In genomic region chr3:64360261-64360660, GRCh38 we compare ENCODE assay signal across 14 cellular contexts.
DNase-seq lines count a peak whose midpoint lies in the region; ATAC-seq and TF ChIP-seq lines count a peak whose summit lies in the region.
"Had no signal": no experiment of that assay in that cellular context is flagged by ENCODE, and none has a peak within 500 bp of the region (broad histone marks: within the 10 kb centered on the region; RNA-seq: fewer than 3 reads in every experiment).

No MANE protein-coding gene starts in this region.

- H3F3A ChIP-seq in GM23338 (replicated peaks; ENCODE audit: low read depth), result no peaks in the 10 kb centered on the region

- H3K27me3 Mint-ChIP-seq in GM23338 (ENCODE audit: insufficient read depth, low read depth, poor library complexity) (peaks cover 3% of the 10 kb centered on the region), brain (no peaks in the 10 kb centered on the region), nephron (ENCODE audit: low read depth) (no peaks in the 10 kb centered on the region)

- H3K36me3 Mint-ChIP-seq in GM23338 (ENCODE audit: low read depth) (no peaks in the 10 kb centered on the region), brain (no peaks in the 10 kb centered on the region), nephron (ENCODE audit: low read depth) (no peaks in the 10 kb centered on the region)
- H3K36me3 Mint-ChIP-seq: CD14-positive monocyte; CD8-positive, alpha-beta T cell had no signal

- no peak overlapping the region for H3K4me3 Mint-ChIP-seq in GM23338
- H3K4me3 Mint-ChIP-seq in brain, result no peak overlapping the region
- H3K4me3 Mint-ChIP-seq in nephron, result no peak overlapping the region
- H3K4me3 Mint-ChIP-seq: CD14-positive monocyte; CD8-positive, alpha-beta T cell had no signal

- no peak overlapping the region for H3K27ac ChIP-seq in GM23338 (ENCODE audit: low read depth)
- H3K27ac ChIP-seq: 22Rv1, GM23248 had no signal

- H3K9me2 ChIP-seq in GM23338 (ENCODE audit: insufficient read depth), result no peaks in the 10 kb centered on the region

- DNase-seq in GM23338 (ENCODE audit: low spot score), result peak; percentile 25
- peak; percentile 64 for DNase-seq in NCI-H82 (lab: John Stamatoyannopoulos, UW)
- no peak for DNase-seq in activated CD4-positive, alpha-beta T cell treated with anti-CD3 and anti-CD28 coated beads, Interleukin-2, amount 50 U/mL, for 1 hour
- DNase-seq in NCI-H146 treated with DMSO at 0.1 percent for 48 hours (lab: John Stamatoyannopoulos, UW; ENCODE audit: unreplicated experiment), result no peak
- no peak for DNase-seq in sciatic nerve (ENCODE audit: low spot score)
- no peak for DNase-seq in central memory CD4-positive, alpha-beta T cell
- DNase-seq: CD8-positive, alpha-beta T cell; COR-L47; GM23248; H7 had no signal

- H3K27me3 ChIP-seq in GM23338 (ENCODE audit: insufficient read depth), result no peaks in the 10 kb centered on the region

- no peak for TF ChIP-seq CTCF in GM23338 (conservative IDR thresholded peaks at IDR 0.05; ENCODE audit: low read depth in 2 of 2)
- TF ChIP-seq CTCF in brain (conservative IDR thresholded peaks at IDR 0.05), result no peak
- TF ChIP-seq CTCF in nephron (IDR thresholded peaks at IDR 0.05; ENCODE audit: unreplicated experiment in 3 of 3), result no peak

- no peak overlapping the region for H2AFZ ChIP-seq in GM23338
- H2AFZ ChIP-seq: GM23248 had no signal

- ATAC-seq in GM23338 (peak; percentile 46; the same call in 2 of the 3 replicates), sciatic nerve (no peak)
- ATAC-seq: CD8-positive, alpha-beta T cell had no signal

- no peaks in the 10 kb centered on the region for H4K20me1 ChIP-seq in GM23338 (replicated peaks; ENCODE audit: insufficient read depth)

- intact Hi-C loops in sciatic nerve (cut with DNase I), result no loop called here

- H3K9me3 Mint-ChIP-seq in GM23338 (no peaks in the 10 kb centered on the region), brain (no peaks in the 10 kb centered on the region), nephron (no peaks in the 10 kb centered on the region)
- H3K9me3 Mint-ChIP-seq: CD8-positive, alpha-beta T cell had no signal

- H3K27ac Mint-ChIP-seq in GM23338 (no peak overlapping the region), brain (peak overlapping the region in 3 of 5 experiments; percentile 22 to 62 (median 34)), nephron (peak overlapping the region in 2 of 3 experiments; percentile 1 to 15)
- H3K27ac Mint-ChIP-seq: CD14-positive monocyte; CD8-positive, alpha-beta T cell had no signal

- no peaks in the 10 kb centered on the region for H3K36me3 ChIP-seq in GM23338 (ENCODE audit: insufficient read depth)

- peaks cover 5% of the 10 kb centered on the region; the same call in 1 of the 2 replicates for H3K4me1 ChIP-seq in GM23338 (ENCODE audit: insufficient read depth)

- no peaks in the 10 kb centered on the region for H3K79me2 ChIP-seq in GM23338 (replicated peaks; ENCODE audit: insufficient read depth)

- H3K4me3 ChIP-seq in GM23338, result no peak overlapping the region
- H3K4me3 ChIP-seq: GM23248 had no signal

- H3K4me1 Mint-ChIP-seq in GM23338 (peaks cover 27% of the 10 kb centered on the region), brain (peaks cover 56% of the 10 kb centered on the region), nephron (peaks cover 54% of the 10 kb centered on the region)

- no peak overlapping the region for H3K4me2 ChIP-seq in GM23338

TF ChIP-seq in GM23338, 12 proteins besides CTCF, POLR2A, EP300 and RAD21:
- TF ChIP-seq NANOG (IDR thresholded peaks at IDR 0.05; ENCODE audit: borderline replicate concordance) (no peak), CREB1 (CRISPR knock-in tag; IDR thresholded peaks at IDR 0.05; ENCODE audit: low read depth) (no peak)

Comparison
In these comparisons a context has a peak if more than half of its experiments do, and no peak if none do; other contexts are left out.
1. DNase-seq: peak in GM23338 (single experiment) and NCI-H82 (single experiment); none in activated CD4-positive, alpha-beta T cell treated with anti-CD3 and anti-CD28 coated beads, Interleukin-2, amount 50 U/mL, for 1 hour (single experiment), NCI-H146 treated with DMSO at 0.1 percent for 48 hours (single experiment), sciatic nerve (single experiment) and central memory CD4-positive, alpha-beta T cell (single experiment).